8 cellular contexts compared by ENCODE assay signal in genomic region chr3:170357920-170358854, GRCh38. TPM values are rescaled to one million over a fixed set of nuclear protein-coding genes. Genes with fewer than 3 reads are reported as not detected.
DNase-seq lines count a peak whose midpoint lies in the region; ATAC-seq lines count a peak whose summit lies in the region.

No MANE protein-coding gene starts in this region.

- peak overlapping the region; percentile 73 for H2BK5ac ChIP-seq in mesendoderm (ENCODE audit: low read length)

- H3K4me2 ChIP-seq in mesendoderm (ENCODE audit: low read length), result peak overlapping the region; percentile 49

- peak; percentile 20 for ATAC-seq in HG02938 (IDR thresholded peaks at IDR 0.05; ENCODE audit: unreplicated experiment)

- peak overlapping the region; percentile 75 for H3K4me3 ChIP-seq in mesendoderm (ENCODE audit: low read length)

- no peaks in the 10 kb centered on the region for H3K79me1 ChIP-seq in mesendoderm (ENCODE audit: low read length)

- H3K27me3 ChIP-seq in mesendoderm (ENCODE audit: insufficient read depth, low read length, poor library complexity), result no peaks in the 10 kb centered on the region

- peaks cover 48% of the 10 kb centered on the region for H3K79me2 ChIP-seq in mesendoderm (ENCODE audit: control insufficient read depth, insufficient read depth, low read length)

- DNase-seq in DMS53 (lab: John Stamatoyannopoulos, UW) (peak; percentile 73), DMS53 treated with DMSO at 0.1 percent for 48 hours (lab: John Stamatoyannopoulos, UW; ENCODE audit: unreplicated experiment) (no peak), NCI-H460 (ENCODE audit: extremely low read depth, low read depth) (peak; percentile 29), mesendoderm (peak; percentile 88)
- peak; percentile 58 to 70 for DNase-seq in activated CD8-positive, alpha-beta memory T cell treated with anti-CD3 and anti-CD28 coated beads for 1 hour (ENCODE audit: extremely low read depth in 1 of 2, low read depth in 1 of 2)
- peak; percentile 73 for DNase-seq in effector CD8-positive, alpha-beta T cell (lab: John Stamatoyannopoulos, UW)
- DNase-seq in stimulated activated CD8-positive, alpha-beta memory T cell treated with anti-CD3 and anti-CD28 coated beads, Interleukin-15, amount 100 ng/mL, for 1 hour (ENCODE audit: low read depth), result peak; percentile 58

- peaks cover 4% of the 10 kb centered on the region for H3K36me3 ChIP-seq in mesendoderm (ENCODE audit: control insufficient read depth, insufficient read depth, low read length)

- H3K56ac ChIP-seq in mesendoderm (ENCODE audit: low read length), result peak overlapping the region; percentile 94

- peak overlapping the region; percentile 98 for H3K27ac ChIP-seq in mesendoderm (ENCODE audit: low read depth, low read length)

- H4K8ac ChIP-seq in mesendoderm (ENCODE audit: low read depth, low read length), result peak overlapping the region; percentile 99

- peaks cover 8% of the 10 kb centered on the region for H3K4me1 ChIP-seq in mesendoderm (ENCODE audit: control insufficient read depth, low read depth, low read length)

- H3K9ac ChIP-seq in mesendoderm (ENCODE audit: low read length), result peak overlapping the region; percentile 84

- H3K18ac ChIP-seq in mesendoderm (ENCODE audit: low read length), result peak overlapping the region; percentile 98

- no CpG with 5 or more reads among the region's 56 CpGs for WGBS in mesendoderm (ENCODE audit: extremely low coverage, insufficient coverage, low lambda C conversion rate)

- H3K4ac ChIP-seq in mesendoderm (ENCODE audit: low read depth, low read length), result peak overlapping the region; percentile 98

- no peak overlapping the region for H4K5ac ChIP-seq in mesendoderm (ENCODE audit: low read length)

- H2BK120ac ChIP-seq in mesendoderm (ENCODE audit: low read depth, low read length), result peak overlapping the region; percentile 91

- H2AK5ac ChIP-seq in mesendoderm (ENCODE audit: low read length), result no peak overlapping the region

- no peak overlapping the region for H2BK15ac ChIP-seq in mesendoderm (replicated peaks; ENCODE audit: low read depth)

- no peak overlapping the region for H3K23ac ChIP-seq in mesendoderm (ENCODE audit: low read length)

RNA-seq across cellular contexts. Expression of gene SKIL, which starts 0.7 kb away (rescaled TPM):
- 28.1 and 33.4 TPM in 2 replicates for total RNA-seq in NCI-H460 (2014; rRNA removed; shearing (Covaris generic))
- polyA plus RNA-seq in NCI-H460 (2014; cell fraction: nucleus; rRNA removed), result 5.6 and 13.8 TPM in 2 replicates
- polyA plus RNA-seq in mesendoderm (2013, experiment 1 of 2), result 68.6 TPM
- polyA plus RNA-seq in mesendoderm (2013, experiment 2 of 2), result 69.3 TPM
